In genomic region chr17:7856081-7856791, GRCh38 we compare ENCODE assay signal across 8 cellular contexts. TPM values are rescaled to one million over a fixed set of nuclear protein-coding genes. Genes with fewer than 3 reads are reported as not detected.
DNase-seq lines count a peak whose midpoint lies in the region; ATAC-seq, FAIRE-seq and TF ChIP-seq lines count a peak whose summit lies in the region.

No MANE protein-coding gene starts in this region.

- no peak for TF ChIP-seq CTCF in HL-60 (IDR thresholded peaks at IDR 0.05; ENCODE audit: insufficient read depth, low read length)
- no peak for TF ChIP-seq CTCF in WERI-Rb-1 (IDR thresholded peaks at IDR 0.05; ENCODE audit: low read depth, low read length)

- no peaks in the 10 kb centered on the region for H3K27me3 ChIP-seq in BLaER1 treated with 17β-estradiol and CSF1 and Interleukin-3, amounts not matched to agents 10 nM and 100 nM
- H3K27me3 ChIP-seq in HL-60 (ENCODE audit: insufficient read depth, poor library complexity, severe bottlenecking), result no peaks in the 10 kb centered on the region
- no peaks in the 10 kb centered on the region for H3K27me3 ChIP-seq in WERI-Rb-1 (ENCODE audit: insufficient read depth, low read depth, severe bottlenecking)
- H3K27me3 ChIP-seq in rectal smooth muscle tissue (ENCODE audit: control insufficient read depth, insufficient read depth, low read length), result no peaks in the 10 kb centered on the region

- peak overlapping the region; percentile 87 to 97 (median 94) for H3K9ac ChIP-seq in BLaER1 treated with 17β-estradiol and CSF1 and Interleukin-3, amounts not matched to agents 10 nM and 100 nM
- H3K9ac ChIP-seq in rectal smooth muscle tissue (ENCODE audit: low read length), result peak overlapping the region; percentile 35

- H3K4me1 ChIP-seq in BLaER1 treated with 17β-estradiol and CSF1 and Interleukin-3, amounts not matched to agents 10 nM and 100 nM, result peaks cover 40 to 58% (median 49%) of the 10 kb centered on the region in 10 experiments
- peaks cover 15% of the 10 kb centered on the region for H3K4me1 ChIP-seq in rectal smooth muscle tissue (ENCODE audit: control insufficient read depth, insufficient read depth, low read length)

- no peak for FAIRE-seq in frontal cortex (lab: Jason Lieb, UNC)

- no peaks in the 10 kb centered on the region for H3K9me3 ChIP-seq in BLaER1 treated with 17β-estradiol and CSF1 and Interleukin-3, amounts not matched to agents 10 nM and 100 nM (replicated peaks in 1 of 11)
- H3K9me3 ChIP-seq in WERI-Rb-1 (ENCODE audit: severe bottlenecking), result no peaks in the 10 kb centered on the region

- peaks cover 39 to 68% (median 62%) of the 10 kb centered on the region in 11 experiments for H3K36me3 ChIP-seq in BLaER1 treated with 17β-estradiol and CSF1 and Interleukin-3, amounts not matched to agents 10 nM and 100 nM
- H3K36me3 ChIP-seq in WERI-Rb-1 (peaks cover 31% of the 10 kb centered on the region), rectal smooth muscle tissue (ENCODE audit: control insufficient read depth, insufficient read depth, low read length) (peaks cover 7% of the 10 kb centered on the region)

- H3K4me2 ChIP-seq in BLaER1 treated with 17β-estradiol and CSF1 and Interleukin-3, amounts not matched to agents 10 nM and 100 nM, result peak overlapping the region; percentile 91 to 100 (median 98)

- H3K27ac ChIP-seq in BLaER1 treated with 17β-estradiol and CSF1 and Interleukin-3, amounts not matched to agents 10 nM and 100 nM, result peak overlapping the region; percentile 80 to 99 (median 96); a peak in 21 of 22 replicates
- peak overlapping the region; percentile 94 for H3K27ac ChIP-seq in HL-60 (replicated peaks)
- H3K27ac ChIP-seq in WERI-Rb-1, result peak overlapping the region; percentile 98
- peak overlapping the region; percentile 92 for H3K27ac ChIP-seq in rectal smooth muscle tissue (ENCODE audit: low read depth, low read length)

- H4K20me1 ChIP-seq in BLaER1 treated with 17β-estradiol and CSF1 and Interleukin-3, amounts not matched to agents 10 nM and 100 nM, result peaks cover 14 to 44% (median 21%) of the 10 kb centered on the region in 11 experiments; a peak in 21 of 22 replicates

- DNase-seq in HL-60 (ENCODE audit: low read depth in 1 of 2, low spot score in 1 of 2) (peak in 1 of 2 experiments; percentile 19), WERI-Rb-1 (no peak), frontal cortex (ENCODE audit: low spot score in 2 of 2) (peak; percentile 26 to 29), globus pallidus (ENCODE audit: low spot score) (no peak), NCI-H2107 (lab: John Stamatoyannopoulos, UW) (no peak)

- H3K4me3 ChIP-seq in BLaER1 treated with 17β-estradiol and CSF1 and Interleukin-3, amounts not matched to agents 10 nM and 100 nM, result peak overlapping the region; percentile 57 to 82 (median 73)
- peak overlapping the region; percentile 77 for H3K4me3 ChIP-seq in HL-60 (replicated peaks; ENCODE audit: insufficient read depth, low read length)
- peak overlapping the region; percentile 88 for H3K4me3 ChIP-seq in WERI-Rb-1 (ENCODE audit: low read depth, low read length)
- H3K4me3 ChIP-seq in rectal smooth muscle tissue (ENCODE audit: low read length), result peak overlapping the region; percentile 94

- ATAC-seq in HG03354 (IDR thresholded peaks at IDR 0.05; ENCODE audit: poor library complexity, severe bottlenecking, unreplicated experiment), result no peak

RNA-seq across cellular contexts. Expression of gene NAA38, which starts 1.1 kb away (rescaled TPM):
- 30.2 TPM for total RNA-seq in frontal cortex

RNA-seq across cellular contexts. Expression of gene TMEM88, which starts 1.4 kb away (rescaled TPM):
- 1.2 TPM for total RNA-seq in frontal cortex

RNA-seq across cellular contexts. Expression of gene CYB5D1, which starts 1.6 kb away (rescaled TPM):
- total RNA-seq in frontal cortex, result 15.1 TPM

RNA-seq across cellular contexts. Expression of gene KDM6B, which starts 22.2 kb away (rescaled TPM):
- total RNA-seq in frontal cortex, result 15.1 TPM

RNA-seq across cellular contexts. Expression of gene CHD3, which starts 32.4 kb away (rescaled TPM):
- 276 TPM for total RNA-seq in frontal cortex

Comparison
In these comparisons a context has a peak if more than half of its experiments do, and no peak if none do; other contexts are left out.
1. DNase-seq: peak in frontal cortex (2 of 2); none in WERI-Rb-1 (single experiment), globus pallidus (single experiment) and NCI-H2107 (single experiment).
2. Peak in every context shown above with its lines, with median percentiles within 50 percentile points of each other: H3K27ac ChIP-seq and H3K4me3 ChIP-seq.